ENCODE assay signal across 21 cellular contexts in the genomic region with DNA sequence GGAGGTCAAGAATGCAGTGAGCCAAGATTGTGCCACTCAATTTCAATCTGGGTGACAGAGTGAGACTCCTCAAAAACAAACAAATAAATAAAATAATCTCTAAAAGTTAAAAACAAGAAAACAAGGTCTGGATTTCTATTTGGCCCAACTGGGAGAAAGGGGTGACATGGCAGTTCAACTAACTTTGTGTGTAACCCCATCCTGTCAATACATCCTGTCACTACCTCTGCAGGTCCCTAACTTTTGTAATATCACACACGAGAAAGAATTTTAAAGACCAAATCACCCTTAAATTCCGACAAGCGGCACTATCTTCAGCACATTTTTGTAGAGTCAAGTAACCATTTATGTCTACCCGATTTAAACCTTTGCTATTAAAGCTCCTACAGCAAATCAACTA. TPM values are rescaled to one million over a fixed set of nuclear protein-coding genes. Genes with fewer than 3 reads are reported as not detected.
DNase-seq lines count a peak whose midpoint lies in the region; TF ChIP-seq lines count a peak whose summit lies in the region.
"Had no signal": no experiment of that assay in that cellular context is flagged by ENCODE, and none has a peak within 500 bp of the region (broad histone marks: within the 10 kb centered on the region; RNA-seq: fewer than 3 reads in every experiment).

No MANE protein-coding gene starts in this region.

- no peaks in the 10 kb centered on the region for H3K9me2 ChIP-seq in Loucy (replicated peaks; ENCODE audit: low read depth, low read length)
- H3K9me2 ChIP-seq: SK-N-SH had no signal

- TF ChIP-seq CTCF in Loucy (conservative IDR thresholded peaks at IDR 0.05; ENCODE audit: low read length) (no peak), fibroblast of lung (conservative IDR thresholded peaks at IDR 0.05 in 1 of 2, IDR thresholded peaks at IDR 0.05 in 1 of 2; ENCODE audit: low read depth in 1 of 2, low read length in 2 of 2) (no peak), GM13977 (IDR thresholded peaks at IDR 0.05; ENCODE audit: extremely low read depth, insufficient read depth, missing control alignments) (no peak), GM13976 (IDR thresholded peaks at IDR 0.05; ENCODE audit: borderline replicate concordance, control extremely low read depth, extremely low read depth, insufficient read depth, missing control alignments) (no peak)

- H3K27me3 ChIP-seq in Loucy (ENCODE audit: insufficient read depth, low read length, poor library complexity, severe bottlenecking): no peaks in the 10 kb centered on the region
- H3K27me3 ChIP-seq in fibroblast of lung (ENCODE audit: control insufficient read depth, insufficient read depth, low read length): no peaks in the 10 kb centered on the region
- no peaks in the 10 kb centered on the region for H3K27me3 ChIP-seq in skeletal muscle satellite cell (ENCODE audit: control insufficient read depth, insufficient read depth, low read length)
- H3K27me3 ChIP-seq: brain microvascular endothelial cell had no signal

- H3K4me1 ChIP-seq in Loucy (ENCODE audit: insufficient read depth, low read length, poor library complexity, severe bottlenecking) (peaks cover 41% of the 10 kb centered on the region), fibroblast of lung (ENCODE audit: control insufficient read depth, extremely low read depth, insufficient read depth, low read length) (peaks cover 14% of the 10 kb centered on the region), skeletal muscle satellite cell (ENCODE audit: control insufficient read depth, insufficient read depth, low read length) (peaks cover 19% of the 10 kb centered on the region)
- H3K4me1 ChIP-seq: parathyroid adenoma had no signal

- H3F3A ChIP-seq in Loucy (ENCODE audit: low read depth): 0 out of 2 replicates have a peak, but pooled peaks cover 5% of the 10 kb centered on the region

- H3K9ac ChIP-seq in Loucy (ENCODE audit: low read depth, low read length, poor library complexity, severe bottlenecking): no peak overlapping the region
- no peak overlapping the region for H3K9ac ChIP-seq in fibroblast of lung (ENCODE audit: insufficient read depth, low read length)
- H3K9ac ChIP-seq in skeletal muscle satellite cell (ENCODE audit: low read depth, low read length): no peak overlapping the region
- H3K9ac ChIP-seq: parathyroid adenoma, SK-N-SH had no signal

- peaks cover 94% of the 10 kb centered on the region for H3K79me2 ChIP-seq in Loucy (ENCODE audit: insufficient read depth, low read length)
- peaks cover 65% of the 10 kb centered on the region for H3K79me2 ChIP-seq in fibroblast of lung (ENCODE audit: control insufficient read depth, insufficient read depth, low read length)

- H3K27ac Mint-ChIP-seq in T-helper 1 cell treated with Interleukin-12 subunit alpha and Interleukin-12 subunit beta and Interleukin-4 antibody, amounts not matched to agents 30 μg/mL and 1 μg/mL, for 36 hours: peak overlapping the region; percentile 52
- H3K27ac Mint-ChIP-seq: activated T-helper 17 cell treated with anti-CD3 and anti-CD28 coated beads, Interleukin-2, amount 50 U/mL, for 72 hours had no signal

- H3K36me3 ChIP-seq in Loucy (ENCODE audit: insufficient read depth, low read length) (peaks cover 35% of the 10 kb centered on the region; the same call in 1 of the 2 replicates), fibroblast of lung (ENCODE audit: control insufficient read depth, insufficient read depth, low read length) (peaks cover 6% of the 10 kb centered on the region), skeletal muscle satellite cell (ENCODE audit: insufficient read depth, low read length) (peaks cover 33% of the 10 kb centered on the region)

- H3K9me3 ChIP-seq in Loucy (ENCODE audit: insufficient read depth, low read depth, low read length) (no peaks in the 10 kb centered on the region), fibroblast of lung (ENCODE audit: control insufficient read depth, insufficient read depth, low read depth, low read length) (no peaks in the 10 kb centered on the region), skeletal muscle satellite cell (replicated peaks; ENCODE audit: low read length) (no peaks in the 10 kb centered on the region)
- H3K9me3 ChIP-seq: SK-N-SH had no signal

- H3K9me3 Mint-ChIP-seq in T-helper 1 cell treated with Interleukin-12 subunit alpha and Interleukin-12 subunit beta and Interleukin-4 antibody, amounts not matched to agents 30 μg/mL and 1 μg/mL, for 36 hours: no peaks in the 10 kb centered on the region
- H3K9me3 Mint-ChIP-seq: activated T-helper 17 cell treated with anti-CD3 and anti-CD28 coated beads, Interleukin-2, amount 50 U/mL, for 72 hours; nephron had no signal

- in situ Hi-C loops in GM13977 (cut with MboI; ENCODE audit: low pct_unique_long_range_greater_than_20kb, low sequenced_read_pairs, unreplicated experiment) (no loop called here), GM13976 (cut with MboI; ENCODE audit: low sequenced_read_pairs, unreplicated experiment) (no loop called here)

- H3K27ac ChIP-seq in fibroblast of lung (ENCODE audit: insufficient read depth, low read length): peak overlapping the region; percentile 4
- H3K27ac ChIP-seq: 22Rv1, brain microvascular endothelial cell, parathyroid adenoma had no signal

- peaks cover 21% of the 10 kb centered on the region for H3K4me1 Mint-ChIP-seq in T-helper 1 cell treated with Interleukin-12 subunit alpha and Interleukin-12 subunit beta and Interleukin-4 antibody, amounts not matched to agents 30 μg/mL and 1 μg/mL, for 36 hours (ENCODE audit: low read depth)

- H3K4me3 Mint-ChIP-seq in T-helper 1 cell treated with Interleukin-12 subunit alpha and Interleukin-12 subunit beta and Interleukin-4 antibody, amounts not matched to agents 30 μg/mL and 1 μg/mL, for 36 hours: no peak overlapping the region
- H3K4me3 Mint-ChIP-seq: activated T-helper 17 cell treated with anti-CD3 and anti-CD28 coated beads, Interleukin-2, amount 50 U/mL, for 72 hours; nephron had no signal

- H3K4me2 ChIP-seq in Loucy (ENCODE audit: low read depth, low read length, poor library complexity, severe bottlenecking): peak overlapping the region; percentile 94
- no peak overlapping the region for H3K4me2 ChIP-seq in fibroblast of lung (ENCODE audit: extremely low read depth, insufficient read depth, low read length)
- peak overlapping the region; percentile 32 for H3K4me2 ChIP-seq in skeletal muscle satellite cell (ENCODE audit: low read length)
- H3K4me2 ChIP-seq: SK-N-SH had no signal

- H3K4me3 ChIP-seq in Loucy (ENCODE audit: low read length, poor library complexity, severe bottlenecking): no peak overlapping the region
- H3K4me3 ChIP-seq in fibroblast of lung (replicated peaks in 1 of 4; ENCODE audit: control extremely low read depth in 1 of 4, insufficient read depth in 1 of 4, low read depth in 3 of 4, low read length in 4 of 4): no peak overlapping the region
- H3K4me3 ChIP-seq in skeletal muscle satellite cell (ENCODE audit: low read length): no peak overlapping the region

- H2AFZ ChIP-seq in Loucy (ENCODE audit: low read length) (no peak overlapping the region), fibroblast of lung (ENCODE audit: low read length) (no peak overlapping the region)
- H2AFZ ChIP-seq: parathyroid adenoma had no signal

- DNase-seq in T-helper 1 cell (no peak), fibroblast of lung (ENCODE audit: low read depth in 2 of 2) (no peak), RKO (ENCODE audit: low spot score) (no peak), GM13977 (ENCODE audit: low spot score) (no peak), GM13976 (ENCODE audit: low spot score) (no peak)
- DNase-seq: AML-193; brain microvascular endothelial cell; DMS79; effector memory CD4-positive, alpha-beta T cell; NCI-H1694; NCI-H2171 treated with DMSO at 0.1 percent for 48 hours; NCI-H526 treated with DMSO at 0.1 percent for 48 hours; SK-N-SH; T1000 had no signal

- H4K20me1 ChIP-seq in Loucy (ENCODE audit: insufficient read depth, low read length, poor library complexity, severe bottlenecking) (peaks cover 77% of the 10 kb centered on the region), fibroblast of lung (ENCODE audit: control insufficient read depth, extremely low read depth, insufficient read depth, low read length) (no peaks in the 10 kb centered on the region)

- peaks cover 6% of the 10 kb centered on the region for H3K36me3 Mint-ChIP-seq in T-helper 1 cell treated with Interleukin-12 subunit alpha and Interleukin-12 subunit beta and Interleukin-4 antibody, amounts not matched to agents 30 μg/mL and 1 μg/mL, for 36 hours (ENCODE audit: low read depth)

- H3K27me3 Mint-ChIP-seq in T-helper 1 cell treated with Interleukin-12 subunit alpha and Interleukin-12 subunit beta and Interleukin-4 antibody, amounts not matched to agents 30 μg/mL and 1 μg/mL, for 36 hours (ENCODE audit: low read depth): no peaks in the 10 kb centered on the region
- H3K27me3 Mint-ChIP-seq: activated T-helper 17 cell treated with anti-CD3 and anti-CD28 coated beads, Interleukin-2, amount 50 U/mL, for 72 hours had no signal

RNA-seq across cellular contexts. Expression of gene SLTM, which starts 10.2 kb away (rescaled TPM):
- total RNA-seq in fibroblast of lung: 57.0 and 67.2 TPM in 2 replicates
- polyA plus RNA-seq in fibroblast of lung: 19.3 and 27.2 TPM in 2 replicates
- 42.8 and 44.9 TPM in 2 replicates for polyA plus RNA-seq in fibroblast of lung (2012)
- polyA minus RNA-seq in fibroblast of lung (ENCODE audit: low replicate concordance): 1.5 and 12.5 TPM in 2 replicates
- total RNA-seq in skeletal muscle satellite cell (2012; rRNA removed): 45.6 and 46.1 TPM in 2 replicates
